In the genomic region with DNA sequence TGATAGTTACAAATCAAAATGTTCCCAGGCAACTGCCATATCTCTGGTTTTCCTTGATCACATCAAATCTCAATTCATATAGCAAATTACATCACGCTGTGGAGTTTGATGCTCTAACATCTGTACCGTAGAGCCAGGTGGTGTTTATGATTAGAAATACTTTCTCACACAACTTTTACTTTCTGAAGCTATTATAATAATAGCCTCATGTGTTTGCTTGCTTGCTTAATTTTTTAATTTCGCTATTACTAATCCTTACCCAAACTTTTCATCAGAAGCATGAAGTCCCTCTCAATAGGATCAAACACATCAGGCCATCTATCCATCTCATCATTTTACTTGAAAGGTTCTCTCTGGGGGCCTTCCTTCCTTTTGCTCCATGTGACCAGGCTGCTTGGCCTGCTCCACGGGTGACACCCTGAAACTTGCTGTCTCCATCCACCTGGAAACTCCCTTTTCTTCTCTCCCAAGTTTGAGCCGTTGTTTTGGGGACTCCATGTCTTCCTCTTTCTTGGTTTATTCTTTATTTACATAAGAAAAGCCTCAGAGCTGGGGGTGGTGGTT, we compare ENCODE assay signal across 18 cellular contexts.
DNase-seq lines count a peak whose midpoint lies in the region; ATAC-seq and TF ChIP-seq lines count a peak whose summit lies in the region.
"Had no signal": no experiment of that assay in that cellular context is flagged by ENCODE, and none has a peak within 500 bp of the region (broad histone marks: within the 10 kb centered on the region; RNA-seq: fewer than 3 reads in every experiment).

No MANE protein-coding gene starts in this region.

- no peak overlapping the region for H3K9ac ChIP-seq in OCI-LY3 (ENCODE audit: low read length)
- H3K9ac ChIP-seq: BLaER1 treated with 17β-estradiol and CSF1 and Interleukin-3, amounts not matched to agents 10 nM and 100 nM had no signal

- DNase-seq in GM06990 (ENCODE audit: extremely low read depth, insufficient read length) (peak; percentile 31), GM19238 (ENCODE audit: insufficient read length, low spot score) (no peak), progenitor cell of endocrine pancreas (ENCODE audit: low spot score, unreplicated experiment) (no peak)
- no peak for DNase-seq in stimulated activated CD4-positive, alpha-beta T cell treated with anti-CD3 and anti-CD28 coated beads, Interleukin-4, amount 100 ng/mL, for 24 hours
- DNase-seq in activated effector memory CD4-positive, alpha-beta T cell treated with Interleukin-2 at 50 U/mL for 16 hours = no peak
- DNase-seq: 8988T; Calu3; CD8-positive, alpha-beta T cell; DMS79 treated with DMSO at 0.1 percent for 48 hours; GF-D8; HCEC 1CT; KBM-7 had no signal

- peak; percentile 45 for ATAC-seq in GM21529 (IDR thresholded peaks at IDR 0.05; ENCODE audit: unreplicated experiment)
- ATAC-seq: CD8-positive, alpha-beta T cell; GM23338; HepG2 had no signal

- H3K4me3 ChIP-seq in GM06990 (replicated peaks; ENCODE audit: low read depth, low read length) (no peak overlapping the region), OCI-LY3 (ENCODE audit: low read length) (no peak overlapping the region)
- H3K4me3 ChIP-seq: BLaER1 treated with 17β-estradiol and CSF1 and Interleukin-3, amounts not matched to agents 10 nM and 100 nM; GM23338 had no signal

- H3K36me3 ChIP-seq in GM06990 (ENCODE audit: control insufficient read depth, insufficient read depth, low read length) (no peaks in the 10 kb centered on the region), OCI-LY3 (replicated peaks; ENCODE audit: low read depth, low read length) (no peaks in the 10 kb centered on the region)
- H3K36me3 ChIP-seq: BLaER1 treated with 17β-estradiol and CSF1 and Interleukin-3, amounts not matched to agents 10 nM and 100 nM had no signal

- H3K27me3 ChIP-seq in GM06990 (replicated peaks; ENCODE audit: control insufficient read depth, insufficient read depth, low read length) = no peaks in the 10 kb centered on the region
- H3K27me3 ChIP-seq in OCI-LY3 (ENCODE audit: low read depth, low read length) = no peaks in the 10 kb centered on the region
- H3K27me3 ChIP-seq: BLaER1 treated with 17β-estradiol and CSF1 and Interleukin-3, amounts not matched to agents 10 nM and 100 nM had no signal

- H3K4me3 Mint-ChIP-seq in progenitor cell of endocrine pancreas (ENCODE audit: low read depth) = no peak overlapping the region
- H3K4me3 Mint-ChIP-seq: CD8-positive, alpha-beta T cell; GM23338; IgD-negative memory B cell had no signal

- H3K27me3 Mint-ChIP-seq in progenitor cell of endocrine pancreas = no peaks in the 10 kb centered on the region

- TF ChIP-seq CTCF in GM06990 (IDR thresholded peaks at IDR 0.05; ENCODE audit: insufficient read depth, low read length, poor library complexity, severe bottlenecking) (no peak), OCI-LY3 (IDR thresholded peaks at IDR 0.05; ENCODE audit: low read depth, low read length) (no peak), progenitor cell of endocrine pancreas (IDR thresholded peaks at IDR 0.05; ENCODE audit: unreplicated experiment) (no peak)

- peak overlapping the region; percentile 70; the same call in 1 of the 2 replicates for H2AFZ ChIP-seq in OCI-LY3 (ENCODE audit: low read depth, low read length)
- H2AFZ ChIP-seq: GM23338 had no signal

- H4K20me1 ChIP-seq in OCI-LY3 (ENCODE audit: insufficient read depth, low read length) = no peaks in the 10 kb centered on the region
- H4K20me1 ChIP-seq: BLaER1 treated with 17β-estradiol and CSF1 and Interleukin-3, amounts not matched to agents 10 nM and 100 nM had no signal

- H3K27ac Mint-ChIP-seq in progenitor cell of endocrine pancreas = no peak overlapping the region
- H3K27ac Mint-ChIP-seq: CD8-positive, alpha-beta T cell; GM23338; IgD-negative memory B cell had no signal

- no peaks in the 10 kb centered on the region for H3K36me3 Mint-ChIP-seq in progenitor cell of endocrine pancreas (ENCODE audit: insufficient read depth)
- H3K36me3 Mint-ChIP-seq: CD8-positive, alpha-beta T cell had no signal

- H3K27ac ChIP-seq in OCI-LY3 (ENCODE audit: low read length) = no peak overlapping the region
- H3K27ac ChIP-seq: BLaER1 treated with 17β-estradiol and CSF1 and Interleukin-3, amounts not matched to agents 10 nM and 100 nM had no signal

- no peaks in the 10 kb centered on the region for H3K79me2 ChIP-seq in OCI-LY3 (ENCODE audit: low read length)

- peak overlapping the region; percentile 30; the same call in 1 of the 2 replicates for H3K4me2 ChIP-seq in OCI-LY3 (ENCODE audit: low read length)
- H3K4me2 ChIP-seq: GM23338 had no signal

- peaks cover 6% of the 10 kb centered on the region for H3K9me3 Mint-ChIP-seq in progenitor cell of endocrine pancreas (ENCODE audit: low read depth)
- H3K9me3 Mint-ChIP-seq: CD8-positive, alpha-beta T cell; GM23338 had no signal

- no peaks in the 10 kb centered on the region for H3K4me1 Mint-ChIP-seq in progenitor cell of endocrine pancreas (ENCODE audit: low read depth)
- H3K4me1 Mint-ChIP-seq: GM23338 had no signal

- 0 out of 2 replicates have a peak, but pooled peaks cover 3% of the 10 kb centered on the region for H3K9me3 ChIP-seq in OCI-LY3 (ENCODE audit: insufficient read depth, low read length)

- peaks cover 45% of the 10 kb centered on the region for H3K4me1 ChIP-seq in OCI-LY3 (ENCODE audit: low read length)
